In genomic region chr20:4084721-4085120, GRCh38 we compare ENCODE assay signal across 10 cellular contexts.
DNase-seq lines count a peak whose midpoint lies in the region; ATAC-seq, FAIRE-seq and TF ChIP-seq lines count a peak whose summit lies in the region.
"Had no signal": no experiment of that assay in that cellular context is flagged by ENCODE, and none has a peak within 500 bp of the region (broad histone marks: within the 10 kb centered on the region; RNA-seq: fewer than 3 reads in every experiment).

No MANE protein-coding gene starts in this region.

- WGBS in thyroid gland, 2 donors: 79 to 84% methylated on average over 4 of the region's 4 CpGs

- H3K4me2 ChIP-seq in BLaER1 treated with 17β-estradiol and CSF1 and Interleukin-3, amounts not matched to agents 10 nM and 100 nM: peak overlapping the region; percentile 76 to 95 (median 91)
- H3K4me2 ChIP-seq in DND-41 (ENCODE audit: insufficient read depth, low read length) (no peak overlapping the region), endothelial cell of umbilical vein (ENCODE audit: insufficient read depth, low read length) (no peak overlapping the region)

- in situ Hi-C loops in brain microvascular endothelial cell (cut with HindIII; ENCODE audit: low pct_ligation_motif_present, low sequenced_read_pairs): loop anchor here (25.0 kb wide), 1 partner anchor 172 kb away; no protein-coding TSS in a partner anchor

- dilution Hi-C loops in endothelial cell of umbilical vein (cut with MboI; ENCODE audit: extremely low pct_ligation_motif_present, low sequenced_read_pairs): no loop called here

- H3K79me2 ChIP-seq in DND-41 (ENCODE audit: insufficient read depth, low read length): no peaks in the 10 kb centered on the region
- no peaks in the 10 kb centered on the region for H3K79me2 ChIP-seq in endothelial cell of umbilical vein (ENCODE audit: control insufficient read depth, insufficient read depth, low read length)

- ATAC-seq in DND-41 (ENCODE audit: insufficient read depth, low read depth): no peak
- ATAC-seq in T-helper 17 cell: no peak

- peaks cover 2% of the 10 kb centered on the region for H3K36me3 Mint-ChIP-seq in T-helper 17 cell (ENCODE audit: low read depth)

- POLR2A ChIA-PET in endothelial cell of umbilical vein (lab: Charles Lee): interaction anchor here (0.6 kb wide), 1 partner anchor 264 kb away, joined by 3 read pairs; no protein-coding TSS in a partner anchor

- peaks cover 50 to 81% (median 76%) of the 10 kb centered on the region in 10 experiments for H3K4me1 ChIP-seq in BLaER1 treated with 17β-estradiol and CSF1 and Interleukin-3, amounts not matched to agents 10 nM and 100 nM
- peaks cover 48% of the 10 kb centered on the region for H3K4me1 ChIP-seq in DND-41 (ENCODE audit: insufficient read depth, low read length)
- peaks cover 7% of the 10 kb centered on the region for H3K4me1 ChIP-seq in endothelial cell of umbilical vein (ENCODE audit: control insufficient read depth, extremely low read depth, insufficient read depth, low read length)
- peaks cover 0 to 27% of the 10 kb centered on the region in 2 donors for H3K4me1 ChIP-seq in thyroid gland

- no peak overlapping the region for H2AFZ ChIP-seq in DND-41 (ENCODE audit: low read depth, low read length)
- no peak overlapping the region for H2AFZ ChIP-seq in endothelial cell of umbilical vein (ENCODE audit: low read depth, low read length)

- intact Hi-C loops in endothelial cell of umbilical vein (cut with micrococcal nuclease) (loop anchor here (1.0 kb wide), 7 partner anchors 12 to 408 kb away; partner anchors contain the start of gene PANK2), thyroid gland (cut with DNase I) (loop anchor here (10.0 kb wide), 1 partner anchor 410 kb away; no protein-coding TSS in a partner anchor)

- H3K9me3 ChIP-seq in BLaER1 treated with 17β-estradiol and CSF1 and Interleukin-3, amounts not matched to agents 10 nM and 100 nM (replicated peaks in 1 of 11): peaks cover 14 to 21% (median 18%) of the 10 kb centered on the region in 11 experiments; a peak in 21 of 22 replicates
- H3K9me3 ChIP-seq in DND-41 (ENCODE audit: insufficient read depth, low read length, severe bottlenecking): no peaks in the 10 kb centered on the region
- no peaks in the 10 kb centered on the region for H3K9me3 ChIP-seq in T-helper 17 cell (ENCODE audit: control insufficient read depth, low read length, poor library complexity, severe bottlenecking)
- no peaks in the 10 kb centered on the region for H3K9me3 ChIP-seq in endothelial cell of umbilical vein (replicated peaks; ENCODE audit: control insufficient read depth, insufficient read depth, low read length)
- no peaks in the 10 kb centered on the region for H3K9me3 ChIP-seq in thyroid gland
- H3K9me3 ChIP-seq: stomach had no signal

- TF ChIP-seq POLR2A in endothelial cell of umbilical vein (IDR thresholded peaks at IDR 0.05; ENCODE audit: low read depth, low read length): no peak
- no peak for TF ChIP-seq POLR2A in thyroid gland (IDR thresholded peaks at IDR 0.05)

- peaks cover 22% of the 10 kb centered on the region for H3K4me1 Mint-ChIP-seq in T-helper 17 cell

- H3K4me3 ChIP-seq in BLaER1 treated with 17β-estradiol and CSF1 and Interleukin-3, amounts not matched to agents 10 nM and 100 nM: peak overlapping the region in 1 of 10 experiments; percentile 61; a peak in 2 of 20 replicates
- H3K4me3 ChIP-seq in DND-41 (ENCODE audit: low read depth in 1 of 2, low read length in 2 of 2): no peak overlapping the region
- no peak overlapping the region for H3K4me3 ChIP-seq in endothelial cell of umbilical vein (replicated peaks in 1 of 3; ENCODE audit: insufficient read depth in 1 of 3, low read depth in 1 of 3, low read length in 3 of 3)
- H3K4me3 ChIP-seq in brain microvascular endothelial cell (ENCODE audit: low read depth, low read length): no peak overlapping the region
- no peak overlapping the region for H3K4me3 ChIP-seq in thyroid gland (replicated peaks in 1 of 3)

- DNase-seq in DND-41 (no peak), T-helper 17 cell (no peak), endothelial cell of umbilical vein (ENCODE audit: low read depth, low spot score) (no peak), DMS79 (lab: John Stamatoyannopoulos, UW) (no peak), NOMO-1 treated with DMSO at 0.1 percent for 48 hours (lab: John Stamatoyannopoulos, UW; ENCODE audit: unreplicated experiment) (no peak), brain microvascular endothelial cell (no peak), thyroid gland (no peak)

- no peaks in the 10 kb centered on the region for H4K20me1 ChIP-seq in BLaER1 treated with 17β-estradiol and CSF1 and Interleukin-3, amounts not matched to agents 10 nM and 100 nM
- H4K20me1 ChIP-seq in DND-41 (ENCODE audit: insufficient read depth, low read length) (no peaks in the 10 kb centered on the region), endothelial cell of umbilical vein (replicated peaks; ENCODE audit: control insufficient read depth, extremely low read depth, insufficient read depth, low read length) (no peaks in the 10 kb centered on the region)

- FAIRE-seq in endothelial cell of umbilical vein (lab: Jason Lieb, UNC): peak; percentile 54

- H3K9ac ChIP-seq in BLaER1 treated with 17β-estradiol and CSF1 and Interleukin-3, amounts not matched to agents 10 nM and 100 nM: peak overlapping the region in 10 of 11 experiments; percentile 64 to 91 (median 82); a peak in 17 of 22 replicates
- H3K9ac ChIP-seq in DND-41 (ENCODE audit: low read depth, low read length) (no peak overlapping the region), endothelial cell of umbilical vein (replicated peaks; ENCODE audit: extremely low read depth, insufficient read depth, low read length) (no peak overlapping the region)

- CTCF ChIA-PET in endothelial cell of umbilical vein (lab: Charles Lee): interaction anchor here (0.6 to 5.8 kb wide), 49 partner anchors 8 to 408 kb away, joined by 3 to 77 read pairs (median 5); partner anchors contain the start of genes AP5S1, CENPB, RNF24 and SPEF1

- H3K27ac ChIP-seq in BLaER1 treated with 17β-estradiol and CSF1 and Interleukin-3, amounts not matched to agents 10 nM and 100 nM: peak overlapping the region; percentile 71 to 100 (median 99); a peak in 21 of 22 replicates
- peak overlapping the region; percentile 99 for H3K27ac ChIP-seq in DND-41 (ENCODE audit: low read length)
- no peak overlapping the region for H3K27ac ChIP-seq in endothelial cell of umbilical vein (ENCODE audit: insufficient read depth, low read depth, low read length)
- no peak overlapping the region for H3K27ac ChIP-seq in brain microvascular endothelial cell
- H3K27ac ChIP-seq in thyroid gland: no peak overlapping the region
- H3K27ac ChIP-seq: WERI-Rb-1 had no signal

- H3K27me3 ChIP-seq in BLaER1 treated with 17β-estradiol and CSF1 and Interleukin-3, amounts not matched to agents 10 nM and 100 nM: no peaks in the 10 kb centered on the region
- H3K27me3 ChIP-seq in DND-41 (ENCODE audit: insufficient read depth, low read length, poor library complexity): no peaks in the 10 kb centered on the region
- H3K27me3 ChIP-seq in endothelial cell of umbilical vein (ENCODE audit: control insufficient read depth in 2 of 2, insufficient read depth in 2 of 2, low read length in 2 of 2): no peaks in the 10 kb centered on the region
- no peaks in the 10 kb centered on the region for H3K27me3 ChIP-seq in brain microvascular endothelial cell (replicated peaks)
- H3K27me3 ChIP-seq in thyroid gland: no peaks in the 10 kb centered on the region
- H3K27me3 ChIP-seq: stomach had no signal

- peak overlapping the region; percentile 91 for H3K27ac Mint-ChIP-seq in T-helper 17 cell

- no peak for TF ChIP-seq CTCF in DND-41 (IDR thresholded peaks at IDR 0.05; ENCODE audit: borderline replicate concordance, extremely low read depth, low read length, poor library complexity, severe bottlenecking)
- no peak for TF ChIP-seq CTCF in endothelial cell of umbilical vein (IDR thresholded peaks at IDR 0.05; ENCODE audit: extremely low read depth in 1 of 2, insufficient read depth in 1 of 2, low read depth in 1 of 2, low read length in 2 of 2)
- no peak for TF ChIP-seq CTCF in brain microvascular endothelial cell (IDR thresholded peaks at IDR 0.05; ENCODE audit: low read depth, low read length, missing control alignments)
- TF ChIP-seq CTCF in thyroid gland (IDR thresholded peaks at IDR 0.05): no peak

- no peaks in the 10 kb centered on the region for H3K9me1 ChIP-seq in endothelial cell of umbilical vein (replicated peaks; ENCODE audit: control insufficient read depth, extremely low read depth, insufficient read depth, low read length)

- no TSS peak for BruUV-seq in endothelial cell of umbilical vein (replicated peaks; lab: Mats Ljungman, UMichigan)

- no peaks in the 10 kb centered on the region for H3K36me3 ChIP-seq in BLaER1 treated with 17β-estradiol and CSF1 and Interleukin-3, amounts not matched to agents 10 nM and 100 nM
- no peaks in the 10 kb centered on the region for H3K36me3 ChIP-seq in DND-41 (ENCODE audit: insufficient read depth, low read length)
- no peaks in the 10 kb centered on the region for H3K36me3 ChIP-seq in endothelial cell of umbilical vein (ENCODE audit: control insufficient read depth in 2 of 2, extremely low read depth in 1 of 2, insufficient read depth in 2 of 2, low read length in 2 of 2)
- H3K36me3 ChIP-seq in brain microvascular endothelial cell (replicated peaks): no peaks in the 10 kb centered on the region
- no peaks in the 10 kb centered on the region for H3K36me3 ChIP-seq in thyroid gland
- H3K36me3 ChIP-seq: stomach, WERI-Rb-1 had no signal

- H3K4me3 Mint-ChIP-seq in T-helper 17 cell: peak overlapping the region; percentile 75

- no peaks in the 10 kb centered on the region for H3K27me3 Mint-ChIP-seq in T-helper 17 cell

TF ChIP-seq in endothelial cell of umbilical vein, 7 proteins besides CTCF, POLR2A, EP300 and RAD21:
- TF ChIP-seq MYC (IDR thresholded peaks at IDR 0.05; ENCODE audit: low read depth, low read length) (no peak), POLR2AphosphoS5 (IDR thresholded peaks at IDR 0.05; ENCODE audit: insufficient read depth, low read depth, low read length) (no peak), GATA2 (IDR thresholded peaks at IDR 0.05; ENCODE audit: insufficient read depth, insufficient read length, low read depth, low read length) (no peak), JUN (IDR thresholded peaks at IDR 0.05; ENCODE audit: borderline replicate concordance, insufficient read depth, insufficient read length, low read depth) (no peak), EZH2 (IDR thresholded peaks at IDR 0.05; ENCODE audit: borderline replicate concordance, low read depth, low read length, severe bottlenecking) (no peak), MAX (IDR thresholded peaks at IDR 0.05; ENCODE audit: insufficient read depth, insufficient read length) (no peak), FOS (IDR thresholded peaks at IDR 0.05; ENCODE audit: borderline replicate concordance, insufficient read depth, low read length) (no peak)

Comparison
In these comparisons a context has a peak if more than half of its experiments do, and no peak if none do; other contexts are left out.
1. H3K27ac ChIP-seq: peak in BLaER1 treated with 17β-estradiol and CSF1 and Interleukin-3, amounts not matched to agents 10 nM and 100 nM (11 of 11) and DND-41 (single experiment); none in endothelial cell of umbilical vein (single experiment), brain microvascular endothelial cell (single experiment) and thyroid gland (0 of 3).
2. H3K4me2 ChIP-seq: peak in BLaER1 treated with 17β-estradiol and CSF1 and Interleukin-3, amounts not matched to agents 10 nM and 100 nM (11 of 11); none in DND-41 (single experiment) and endothelial cell of umbilical vein (single experiment).
3. H3K9ac ChIP-seq: peak in BLaER1 treated with 17β-estradiol and CSF1 and Interleukin-3, amounts not matched to agents 10 nM and 100 nM (10 of 11); none in DND-41 (single experiment) and endothelial cell of umbilical vein (single experiment).